ENCODE assay signal across 25 cellular contexts in genomic region chr17:82870541-82870940, GRCh38. TPM values are rescaled to one million over a fixed set of nuclear protein-coding genes. Genes with fewer than 3 reads are reported as not detected.
DNase-seq lines count a peak whose midpoint lies in the region; ATAC-seq, FAIRE-seq and TF ChIP-seq lines count a peak whose summit lies in the region.
"Had no signal": no experiment of that assay in that cellular context is flagged by ENCODE, and none has a peak within 500 bp of the region (broad histone marks: within the 10 kb centered on the region; RNA-seq: fewer than 3 reads in every experiment).

No MANE protein-coding gene starts in this region.

- no peak for FAIRE-seq in endothelial cell of umbilical vein (lab: Jason Lieb, UNC)

- H3K9me3 ChIP-seq in endothelial cell of umbilical vein (replicated peaks; ENCODE audit: control insufficient read depth, insufficient read depth, low read length) (no peaks in the 10 kb centered on the region), skeletal muscle tissue (ENCODE audit: control insufficient read depth in 3 of 3, low read length in 3 of 3) (no peaks in the 10 kb centered on the region)
- H3K9me3 ChIP-seq: SJCRH30, upper lobe of left lung had no signal

- no peaks in the 10 kb centered on the region for H3K9me3 Mint-ChIP-seq in activated CD4-positive, alpha-beta T cell treated with anti-CD3 and anti-CD28 coated beads, Interleukin-2, amount 10 ng/mL, durations not matched to agents 7 days and 5 days
- no peaks in the 10 kb centered on the region for H3K9me3 Mint-ChIP-seq in activated CD4-positive, alpha-beta T cell treated with anti-CD3 and anti-CD28 coated beads, Interleukin-2, amount 10 ng/mL, durations not matched to agents 24 days and 14 days
- H3K9me3 Mint-ChIP-seq in GM23338: no peaks in the 10 kb centered on the region; the same call in 2 of the 3 replicates
- no peaks in the 10 kb centered on the region for H3K9me3 Mint-ChIP-seq in mesothelial cell of epicardium

- CTCF ChIA-PET in activated CD4-positive, alpha-beta T cell treated with anti-CD3 and anti-CD28 coated beads, Interleukin-2, amount 10 ng/mL, durations not matched to agents 7 days and 5 days (lab: Charles Lee): interaction anchor here (0.5 to 1.4 kb wide), 5 partner anchors 11 to 234 kb away, joined by 3 to 5 read pairs (median 3); no protein-coding TSS in a partner anchor
- CTCF ChIA-PET in endothelial cell of umbilical vein (lab: Charles Lee): interaction anchor here (1.4 to 1.6 kb wide), 2 partner anchors 14 to 26 kb away, joined by 4 read pairs; no protein-coding TSS in a partner anchor

- no peaks in the 10 kb centered on the region for H3K27me3 ChIP-seq in GM23338 (ENCODE audit: insufficient read depth)
- no peaks in the 10 kb centered on the region for H3K27me3 ChIP-seq in endothelial cell of umbilical vein (ENCODE audit: control insufficient read depth in 2 of 2, insufficient read depth in 2 of 2, low read length in 2 of 2)
- H3K27me3 ChIP-seq in skeletal muscle tissue (ENCODE audit: control insufficient read depth in 3 of 3, insufficient read depth in 3 of 3, low read length in 3 of 3): no peaks in the 10 kb centered on the region
- H3K27me3 ChIP-seq: dorsolateral prefrontal cortex, SJCRH30, upper lobe of left lung had no signal

- intact Hi-C loops in activated CD4-positive, alpha-beta T cell treated with anti-CD3 and anti-CD28 coated beads, Interleukin-2, amount 10 ng/mL, durations not matched to agents 24 days and 14 days (cut with micrococcal nuclease): no loop called here
- intact Hi-C loops in endothelial cell of umbilical vein (cut with micrococcal nuclease): no loop called here

- POLR2A ChIA-PET in activated CD4-positive, alpha-beta T cell treated with anti-CD3 and anti-CD28 coated beads, Interleukin-2, amount 10 ng/mL, durations not matched to agents 7 days and 5 days (lab: Charles Lee): no interaction called here
- POLR2A ChIA-PET in endothelial cell of umbilical vein (lab: Charles Lee): no interaction called here

- H3K79me2 ChIP-seq in GM23338 (replicated peaks; ENCODE audit: insufficient read depth) (peaks cover 43% of the 10 kb centered on the region), endothelial cell of umbilical vein (ENCODE audit: control insufficient read depth, insufficient read depth, low read length) (peaks cover 26% of the 10 kb centered on the region)

- H3K27ac Mint-ChIP-seq in activated CD4-positive, alpha-beta T cell treated with anti-CD3 and anti-CD28 coated beads, Interleukin-2, amount 10 ng/mL, durations not matched to agents 7 days and 5 days: peak overlapping the region; percentile 54
- no peak overlapping the region for H3K27ac Mint-ChIP-seq in activated CD4-positive, alpha-beta T cell treated with anti-CD3 and anti-CD28 coated beads, Interleukin-2, amount 10 ng/mL, durations not matched to agents 24 days and 14 days
- H3K27ac Mint-ChIP-seq in GM23338 (peak overlapping the region; percentile 83; the same call in 1 of the 2 replicates), mesothelial cell of epicardium (no peak overlapping the region)

- no peak overlapping the region for H3K4me3 ChIP-seq in GM23338
- H3K4me3 ChIP-seq in endothelial cell of umbilical vein (replicated peaks in 1 of 3; ENCODE audit: insufficient read depth in 1 of 3, low read depth in 1 of 3, low read length in 3 of 3): no peak overlapping the region
- H3K4me3 ChIP-seq in skeletal muscle tissue (ENCODE audit: low read length in 3 of 3): no peak overlapping the region
- H3K4me3 ChIP-seq: dorsolateral prefrontal cortex, SJCRH30, upper lobe of left lung had no signal

- H3K4me2 ChIP-seq in GM23338 (no peak overlapping the region), endothelial cell of umbilical vein (ENCODE audit: insufficient read depth, low read length) (no peak overlapping the region)

- H3K27me3 Mint-ChIP-seq in activated CD4-positive, alpha-beta T cell treated with anti-CD3 and anti-CD28 coated beads, Interleukin-2, amount 10 ng/mL, durations not matched to agents 7 days and 5 days: no peaks in the 10 kb centered on the region
- no peaks in the 10 kb centered on the region for H3K27me3 Mint-ChIP-seq in activated CD4-positive, alpha-beta T cell treated with anti-CD3 and anti-CD28 coated beads, Interleukin-2, amount 10 ng/mL, durations not matched to agents 24 days and 14 days
- H3K27me3 Mint-ChIP-seq in GM23338 (ENCODE audit: insufficient read depth, low read depth, poor library complexity): peaks cover 18% of the 10 kb centered on the region
- H3K27me3 Mint-ChIP-seq in mesothelial cell of epicardium (ENCODE audit: low read depth): no peaks in the 10 kb centered on the region
- H3K27me3 Mint-ChIP-seq: activated CD4-positive, alpha-beta T cell treated with anti-CD3 and anti-CD28 coated beads for 36 hours had no signal

- H3K36me3 ChIP-seq in GM23338 (ENCODE audit: insufficient read depth): no peaks in the 10 kb centered on the region; the same call in 1 of the 2 replicates
- peaks cover 3 to 13% of the 10 kb centered on the region in 2 experiments for H3K36me3 ChIP-seq in endothelial cell of umbilical vein (ENCODE audit: control insufficient read depth in 2 of 2, extremely low read depth in 1 of 2, insufficient read depth in 2 of 2, low read length in 2 of 2)
- peaks cover 12 to 16% (median 13%) of the 10 kb centered on the region in 3 donors for H3K36me3 ChIP-seq in skeletal muscle tissue (ENCODE audit: control insufficient read depth in 3 of 3, insufficient read depth in 3 of 3, low read length in 3 of 3)

- H3K4me1 ChIP-seq in GM23338 (ENCODE audit: insufficient read depth): no peaks in the 10 kb centered on the region
- H3K4me1 ChIP-seq in endothelial cell of umbilical vein (ENCODE audit: control insufficient read depth, extremely low read depth, insufficient read depth, low read length): peaks cover 21% of the 10 kb centered on the region
- peaks cover 11 to 31% (median 25%) of the 10 kb centered on the region in 3 donors for H3K4me1 ChIP-seq in skeletal muscle tissue (ENCODE audit: control insufficient read depth in 3 of 3, insufficient read depth in 3 of 3, low read length in 3 of 3)

- no peaks in the 10 kb centered on the region for H3K9me2 ChIP-seq in GM23338 (ENCODE audit: insufficient read depth)

- TF ChIP-seq POLR2A in endothelial cell of umbilical vein (IDR thresholded peaks at IDR 0.05; ENCODE audit: low read depth, low read length): no peak

- TF ChIP-seq CTCF in GM23338 (conservative IDR thresholded peaks at IDR 0.05; ENCODE audit: low read depth in 2 of 2): no peak
- no peak for TF ChIP-seq CTCF in endothelial cell of umbilical vein (IDR thresholded peaks at IDR 0.05; ENCODE audit: extremely low read depth in 1 of 2, insufficient read depth in 1 of 2, low read depth in 1 of 2, low read length in 2 of 2)
- no peak for TF ChIP-seq CTCF in mesothelial cell of epicardium (IDR thresholded peaks at IDR 0.05; ENCODE audit: unreplicated experiment)

- BruUV-seq in endothelial cell of umbilical vein (replicated peaks; lab: Mats Ljungman, UMichigan): no TSS peak

- H3K9ac ChIP-seq in endothelial cell of umbilical vein (replicated peaks; ENCODE audit: extremely low read depth, insufficient read depth, low read length) (no peak overlapping the region), skeletal muscle tissue (ENCODE audit: low read depth in 1 of 3, low read length in 3 of 3) (no peak overlapping the region)

- H4K20me1 ChIP-seq in GM23338 (replicated peaks; ENCODE audit: insufficient read depth) (0 out of 2 replicates have a peak, but pooled peaks cover 4% of the 10 kb centered on the region), endothelial cell of umbilical vein (replicated peaks; ENCODE audit: control insufficient read depth, extremely low read depth, insufficient read depth, low read length) (no peaks in the 10 kb centered on the region)

- H3K4me1 Mint-ChIP-seq in activated CD4-positive, alpha-beta T cell treated with anti-CD3 and anti-CD28 coated beads, Interleukin-2, amount 10 ng/mL, durations not matched to agents 7 days and 5 days: peaks cover 51% of the 10 kb centered on the region
- H3K4me1 Mint-ChIP-seq in activated CD4-positive, alpha-beta T cell treated with anti-CD3 and anti-CD28 coated beads, Interleukin-2, amount 10 ng/mL, durations not matched to agents 24 days and 14 days: peaks cover 41% of the 10 kb centered on the region
- H3K4me1 Mint-ChIP-seq in GM23338 (peaks cover 21% of the 10 kb centered on the region), mesothelial cell of epicardium (peaks cover 38% of the 10 kb centered on the region)

- no peak for DNase-seq in activated CD4-positive, alpha-beta T cell treated with anti-CD3 and anti-CD28 coated beads, Interleukin-2, amount 10 ng/mL, durations not matched to agents 7 days and 5 days
- no peak for DNase-seq in activated CD4-positive, alpha-beta T cell treated with anti-CD3 and anti-CD28 coated beads, Interleukin-2, amount 10 ng/mL, durations not matched to agents 24 days and 14 days
- DNase-seq in GM23338 (ENCODE audit: low spot score) (no peak), endothelial cell of umbilical vein (ENCODE audit: low read depth, low spot score) (no peak), mesothelial cell of epicardium (ENCODE audit: low spot score in 2 of 2, unreplicated experiment in 2 of 2) (no peak), NK-92 (lab: John Stamatoyannopoulos, UW; ENCODE audit: unreplicated experiment) (no peak)
- DNase-seq: 8988T, activated gamma-delta T cell treated with Interleukin-2 at 50 U/mL for 16 hours, C1 segment of cervical spinal cord, DMS 273 treated with DMSO at 0.1 percent for 48 hours, dorsolateral prefrontal cortex, erythroblast, GF-D8, HCEC 1CT, NCI-H2107, NCI-H524, PC-3, SJCRH30, T-helper 9 cell had no signal

- H3F3A ChIP-seq in GM23338 (replicated peaks; ENCODE audit: low read depth): no peaks in the 10 kb centered on the region

- no peaks in the 10 kb centered on the region for H3K9me1 ChIP-seq in endothelial cell of umbilical vein (replicated peaks; ENCODE audit: control insufficient read depth, extremely low read depth, insufficient read depth, low read length)

- no peak overlapping the region for H2AFZ ChIP-seq in GM23338
- no peak overlapping the region for H2AFZ ChIP-seq in endothelial cell of umbilical vein (ENCODE audit: low read depth, low read length)

- H3K36me3 Mint-ChIP-seq in activated CD4-positive, alpha-beta T cell treated with anti-CD3 and anti-CD28 coated beads, Interleukin-2, amount 10 ng/mL, durations not matched to agents 7 days and 5 days (ENCODE audit: low read depth): peaks cover 31% of the 10 kb centered on the region
- peaks cover 35% of the 10 kb centered on the region for H3K36me3 Mint-ChIP-seq in activated CD4-positive, alpha-beta T cell treated with anti-CD3 and anti-CD28 coated beads, Interleukin-2, amount 10 ng/mL, durations not matched to agents 24 days and 14 days (ENCODE audit: low read depth)
- H3K36me3 Mint-ChIP-seq in GM23338 (ENCODE audit: low read depth) (peaks cover 24% of the 10 kb centered on the region), mesothelial cell of epicardium (peaks cover 15% of the 10 kb centered on the region)

- no peak for ATAC-seq in GM23338
- no peak for ATAC-seq in GM18873 (IDR thresholded peaks at IDR 0.05; ENCODE audit: low FRiP score, unreplicated experiment)
- ATAC-seq: PC-3 had no signal

- H3K27ac ChIP-seq in GM23338 (ENCODE audit: low read depth): no peak overlapping the region
- peak overlapping the region; percentile 34 for H3K27ac ChIP-seq in endothelial cell of umbilical vein (ENCODE audit: insufficient read depth, low read depth, low read length)
- H3K27ac ChIP-seq in skeletal muscle tissue (ENCODE audit: low read depth, low read length): peak overlapping the region; percentile 11
- H3K27ac ChIP-seq: dorsolateral prefrontal cortex, SJCRH30, upper lobe of left lung had no signal

- H3K4me3 Mint-ChIP-seq in activated CD4-positive, alpha-beta T cell treated with anti-CD3 and anti-CD28 coated beads, Interleukin-2, amount 10 ng/mL, durations not matched to agents 7 days and 5 days: no peak overlapping the region
- no peak overlapping the region for H3K4me3 Mint-ChIP-seq in activated CD4-positive, alpha-beta T cell treated with anti-CD3 and anti-CD28 coated beads, Interleukin-2, amount 10 ng/mL, durations not matched to agents 24 days and 14 days
- H3K4me3 Mint-ChIP-seq in GM23338: no peak overlapping the region
- H3K4me3 Mint-ChIP-seq in mesothelial cell of epicardium: no peak overlapping the region
- H3K4me3 Mint-ChIP-seq: activated CD4-positive, alpha-beta T cell treated with anti-CD3 and anti-CD28 coated beads for 36 hours had no signal

- dilution Hi-C loops in endothelial cell of umbilical vein (cut with MboI; ENCODE audit: extremely low pct_ligation_motif_present, low sequenced_read_pairs): no loop called here

RNA-seq across cellular contexts. Expression of gene ZNF750, which starts 30.7 kb away (rescaled TPM):
- total RNA-seq in activated CD4-positive, alpha-beta T cell treated with anti-CD3 and anti-CD28 coated beads, Interleukin-2, amount 10 ng/mL, durations not matched to agents 7 days and 5 days: not detected
- not detected in 2 replicates for total RNA-seq in activated CD4-positive, alpha-beta T cell treated with anti-CD3 and anti-CD28 coated beads, Interleukin-2, amount 10 ng/mL, durations not matched to agents 24 days and 14 days
- total RNA-seq in GM23338 (2014; rRNA removed; shearing (Covaris generic)): 0.17 TPM in 1 of 2 replicates, not detected in the other
- polyA plus RNA-seq in GM23338 (2016; fragmentation: Nextera tagmentation; extraction: Ambion mirVana) (0.13 and 0.19 TPM in 2 replicates), endothelial cell of umbilical vein (0.15 and 0.22 TPM in 2 replicates)
- total RNA-seq in endothelial cell of umbilical vein (0.23 and 0.80 TPM in 2 replicates), skeletal muscle tissue (not detected), mesothelial cell of epicardium (1.8 to 2.6 TPM (median 2.3 TPM) in 3 replicates)
- 0.22 and 0.25 TPM in 2 replicates for polyA plus RNA-seq in endothelial cell of umbilical vein (2011; cell fraction: cytosol; rRNA removed)
- polyA plus RNA-seq in endothelial cell of umbilical vein (2011; cell fraction: nucleus; rRNA removed): 0.84 and 1.1 TPM in 2 replicates
- 0.10 and 0.19 TPM in 2 replicates for polyA plus RNA-seq in endothelial cell of umbilical vein (2012)
- 0.34 TPM in 2 replicates for polyA minus RNA-seq in endothelial cell of umbilical vein
- polyA minus RNA-seq in endothelial cell of umbilical vein (2011; cell fraction: cytosol; rRNA and poly(A)+ RNA removed): not detected
- 0.19 TPM in 2 replicates for polyA minus RNA-seq in endothelial cell of umbilical vein (2011; cell fraction: nucleus; rRNA and poly(A)+ RNA removed)
- total RNA-seq: activated CD4-positive, alpha-beta T cell treated with anti-CD3 and anti-CD28 coated beads for 36 hours; mononuclear cell; PC-3; renal cortical epithelial cell; SJCRH30 had no signal

Comparison
In these comparisons a context has a peak if more than half of its experiments do, and no peak if none do; other contexts are left out.
1. H3K27ac Mint-ChIP-seq: peak in activated CD4-positive, alpha-beta T cell treated with anti-CD3 and anti-CD28 coated beads, Interleukin-2, amount 10 ng/mL, durations not matched to agents 7 days and 5 days (single experiment) and GM23338 (single experiment); none in activated CD4-positive, alpha-beta T cell treated with anti-CD3 and anti-CD28 coated beads, Interleukin-2, amount 10 ng/mL, durations not matched to agents 24 days and 14 days (single experiment) and mesothelial cell of epicardium (single experiment).